In genomic region chr4:123832173-123833026, GRCh38 we compare ENCODE assay signal across 9 cellular contexts.
A peak's percentile ranks its signal among the peaks of the same experiment; 100 is the strongest.
DNase-seq lines count a peak whose midpoint lies in the region; ATAC-seq and TF ChIP-seq lines count a peak whose summit lies in the region.
"Had no signal": no experiment of that assay in that cellular context is flagged by ENCODE, and none has a peak within 500 bp of the region (broad histone marks: within the 10 kb centered on the region; RNA-seq: fewer than 3 reads in every experiment).

No MANE protein-coding gene starts in this region.

- H3K4me1 Mint-ChIP-seq in neural crest cell = peaks cover 47% of the 10 kb centered on the region

- H3K4me2 ChIP-seq in fibroblast of lung (ENCODE audit: extremely low read depth, insufficient read depth, low read length) = peak overlapping the region; percentile 74

- H3K27ac ChIP-seq in AG04450 (ENCODE audit: low read depth, low read length) = peak overlapping the region; percentile 97
- peak overlapping the region; percentile 69; the same call in 1 of the 2 replicates for H3K27ac ChIP-seq in RWPE1
- H3K27ac ChIP-seq in fibroblast of lung (ENCODE audit: insufficient read depth, low read length) = peak overlapping the region; percentile 95

- no peaks in the 10 kb centered on the region for H3K79me2 ChIP-seq in fibroblast of lung (ENCODE audit: control insufficient read depth, insufficient read depth, low read length)

- peaks cover 8% of the 10 kb centered on the region for H3K36me3 Mint-ChIP-seq in neural crest cell (ENCODE audit: low read depth)

- TF ChIP-seq CTCF in AG04450 (IDR thresholded peaks at IDR 0.05; ENCODE audit: low read depth, low read length) (no peak), RWPE1 (conservative IDR thresholded peaks at IDR 0.05; ENCODE audit: low read depth) (no peak), fibroblast of lung (conservative IDR thresholded peaks at IDR 0.05 in 1 of 2, IDR thresholded peaks at IDR 0.05 in 1 of 2; ENCODE audit: low read depth in 1 of 2, low read length in 2 of 2) (no peak), neural crest cell (conservative IDR thresholded peaks at IDR 0.05) (no peak), GM10248 (IDR thresholded peaks at IDR 0.05; ENCODE audit: control extremely low read depth, extremely low read depth, low read depth, missing control alignments) (no peak)

- peak overlapping the region; percentile 12 for H3K4me3 Mint-ChIP-seq in neural crest cell

- H3K27ac Mint-ChIP-seq in neural crest cell (ENCODE audit: unreplicated experiment) = peak overlapping the region; percentile 65

- peaks cover 5% of the 10 kb centered on the region for H3K9me3 Mint-ChIP-seq in neural crest cell

- no peaks in the 10 kb centered on the region for H4K20me1 ChIP-seq in fibroblast of lung (ENCODE audit: control insufficient read depth, extremely low read depth, insufficient read depth, low read length)

- H3K36me3 ChIP-seq in fibroblast of lung (ENCODE audit: control insufficient read depth, insufficient read depth, low read length) = no peaks in the 10 kb centered on the region

- H3K9me3 ChIP-seq in AG04450 (ENCODE audit: control insufficient read depth, insufficient read depth, low read length) (no peaks in the 10 kb centered on the region; the same call in 1 of the 2 replicates), fibroblast of lung (ENCODE audit: control insufficient read depth, insufficient read depth, low read depth, low read length) (no peaks in the 10 kb centered on the region)

- H3K4me3 ChIP-seq in AG04450 (ENCODE audit: low read depth, low read length) (no peak overlapping the region), fibroblast of lung (replicated peaks in 1 of 4; ENCODE audit: control extremely low read depth in 1 of 4, insufficient read depth in 1 of 4, low read depth in 3 of 4, low read length in 4 of 4) (peak overlapping the region in 1 of 4 experiments; percentile 18)

- H2AFZ ChIP-seq in fibroblast of lung (ENCODE audit: low read length) = no peak overlapping the region

- H3K4me1 ChIP-seq in fibroblast of lung (ENCODE audit: control insufficient read depth, extremely low read depth, insufficient read depth, low read length) = peaks cover 15% of the 10 kb centered on the region

- POLR2A ChIA-PET in AG04450 (lab: Yijun Ruan, JAX) (interaction anchor here (0.6 to 1.4 kb wide), 9 partner anchors 11 to 661 kb away, joined by 3 to 5 read pairs (median 3); no protein-coding TSS in a partner anchor), RWPE1 (lab: Yijun Ruan, JAX; ENCODE audit: low non-redundant PET) (no interaction called here), GM10248 (lab: Yijun Ruan, JAX) (no interaction called here)

- peak overlapping the region; percentile 33 for H3K9ac ChIP-seq in fibroblast of lung (ENCODE audit: insufficient read depth, low read length)

- H3K27me3 Mint-ChIP-seq in neural crest cell (ENCODE audit: low read depth) = no peaks in the 10 kb centered on the region

- no peak for ATAC-seq in GM21825 (IDR thresholded peaks at IDR 0.05; ENCODE audit: unreplicated experiment)
- ATAC-seq in HG03571 (IDR thresholded peaks at IDR 0.05; ENCODE audit: unreplicated experiment) = no peak

- H3K27me3 ChIP-seq in AG04450 (ENCODE audit: control insufficient read depth, insufficient read depth, low read length) = no peaks in the 10 kb centered on the region
- H3K27me3 ChIP-seq in fibroblast of lung (ENCODE audit: control insufficient read depth, insufficient read depth, low read length) = no peaks in the 10 kb centered on the region

- DNase-seq in AG04450 (ENCODE audit: low read depth, low spot score) (peak; percentile 97), RWPE1 (ENCODE audit: low spot score) (peak; percentile 75), fibroblast of lung (ENCODE audit: low read depth in 2 of 2) (peak; percentile 99 to 100), neural crest cell (ENCODE audit: low read depth, low spot score) (no peak), T-helper 9 cell (no peak), GM10248 (ENCODE audit: extremely low spot score) (no peak)
- DNase-seq: activated gamma-delta T cell treated with Interleukin-2 at 50 U/mL for 16 hours had no signal

- CTCF ChIA-PET in AG04450 (lab: Charles Lee) = interaction anchor here (1.6 kb wide), 1 partner anchor 705 kb away, joined by 4 read pairs; no protein-coding TSS in a partner anchor
- CTCF ChIA-PET in RWPE1 (lab: Yijun Ruan, JAX) = no interaction called here
- CTCF ChIA-PET in GM10248 (lab: Yijun Ruan, JAX) = interaction anchor here (0.9 kb wide), 1 partner anchor 13 kb away, joined by 3 read pairs; no protein-coding TSS in a partner anchor

Comparison
In these comparisons a context has a peak if more than half of its experiments do, and no peak if none do; other contexts are left out.
1. DNase-seq: peak in AG04450 (single experiment), RWPE1 (single experiment) and fibroblast of lung (2 of 2); none in neural crest cell (single experiment), T-helper 9 cell (single experiment) and GM10248 (single experiment).
2. Peak in every context shown above with its lines, with median percentiles within 50 percentile points of each other: H3K27ac ChIP-seq.